21 cellular contexts compared by ENCODE assay signal in genomic region chr3:157807286-157807685, GRCh38.
"Had no signal": no experiment of that assay in that cellular context is flagged by ENCODE, and none has a peak within 500 bp of the region (broad histone marks: within the 10 kb centered on the region; RNA-seq: fewer than 3 reads in every experiment).

No MANE protein-coding gene starts in this region.

- H3K36me3 Mint-ChIP-seq: type B pancreatic cell had no signal

- H3K4me1 ChIP-seq: heart left ventricle, left lung, prostate gland, spleen, suprapubic skin had no signal

- H3K27ac ChIP-seq: heart left ventricle, left lung, prostate gland, right lobe of liver, spleen, suprapubic skin had no signal

- H3K4me3 ChIP-seq: heart left ventricle, left lung, prostate gland, right lobe of liver, spleen, suprapubic skin had no signal

- H3K4me1 Mint-ChIP-seq: activated CD4-positive, alpha-beta T cell treated with anti-CD3 and anti-CD28 coated beads, Interleukin-2, amount 10 ng/mL, durations not matched to agents 7 days and 5 days; central memory CD8-positive, alpha-beta T cell; nephron had no signal

- H3K27me3 ChIP-seq: heart left ventricle, left lung, right lobe of liver, spleen, suprapubic skin had no signal

- H3K27ac Mint-ChIP-seq: activated CD4-positive, alpha-beta T cell treated with anti-CD3 and anti-CD28 coated beads, Interleukin-2, amount 10 ng/mL, durations not matched to agents 7 days and 5 days; activated T-helper 2 cell treated with anti-CD3 and anti-CD28 coated beads, Interferon-gamma antibody, Interleukin-2, Interleukin-4, amounts not matched to agents 10 μg/mL and 5 μg/mL and 100 μg/mL, durations not matched to agents 14 hours and 24 hours and 36 hours; dendritic cell treated with granulocyte-macrophage colony-stimulating factor and Interleukin-4, amounts not matched to agents 40 ng/mL and 50 ng/mL, for 4 days; nephron; type B pancreatic cell had no signal

- DNase-seq: activated CD4-positive, alpha-beta T cell treated with anti-CD3 and anti-CD28 coated beads, Interleukin-2, amount 10 ng/mL, durations not matched to agents 7 days and 5 days; activated CD4-positive, CD25-positive, alpha-beta regulatory T cell; activated CD8-positive, alpha-beta memory T cell treated with anti-CD3 and anti-CD28 coated beads for 24 hours; activated naive CD4-positive, alpha-beta T cell treated with anti-CD3 and anti-CD28 coated beads, Interleukin-2, amount 50 U/mL, for 16 hours; erythroblast; heart left ventricle; islet precursor cell; left lung; mesendoderm; right lobe of liver; spleen; stimulated activated CD4-positive, alpha-beta T cell treated with anti-CD3 and anti-CD28 coated beads, Interleukin-2, amount 100 ng/mL, for 24 hours; stimulated activated naive CD4-positive, alpha-beta T cell treated with Interleukin-2 at 50 U/mL for 16 hours; T-helper 2 cell had no signal

- H3K36me3 ChIP-seq: heart left ventricle, left lung, prostate gland, right lobe of liver, spleen, suprapubic skin had no signal

- H3K4me3 Mint-ChIP-seq: activated CD4-positive, alpha-beta T cell treated with anti-CD3 and anti-CD28 coated beads, Interleukin-2, amount 10 ng/mL, durations not matched to agents 7 days and 5 days; central memory CD8-positive, alpha-beta T cell; dendritic cell treated with granulocyte-macrophage colony-stimulating factor and Interleukin-4, amounts not matched to agents 40 ng/mL and 50 ng/mL, for 4 days; nephron; type B pancreatic cell had no signal

- ATAC-seq: heart left ventricle, left lung, right lobe of liver had no signal

- H3K9me3 ChIP-seq: prostate gland, right lobe of liver, suprapubic skin had no signal

- H3K27me3 Mint-ChIP-seq: activated CD4-positive, alpha-beta T cell treated with anti-CD3 and anti-CD28 coated beads, Interleukin-2, amount 10 ng/mL, durations not matched to agents 7 days and 5 days; central memory CD8-positive, alpha-beta T cell; dendritic cell treated with granulocyte-macrophage colony-stimulating factor and Interleukin-4, amounts not matched to agents 40 ng/mL and 50 ng/mL, for 4 days; type B pancreatic cell had no signal

- H3K9me3 Mint-ChIP-seq: activated T-helper 2 cell treated with anti-CD3 and anti-CD28 coated beads, Interferon-gamma antibody, Interleukin-2, Interleukin-4, amounts not matched to agents 10 μg/mL and 5 μg/mL and 100 μg/mL, durations not matched to agents 14 hours and 24 hours and 36 hours had no signal
